Comparison of ENCODE assay signal across 9 cellular contexts in the genomic region with DNA sequence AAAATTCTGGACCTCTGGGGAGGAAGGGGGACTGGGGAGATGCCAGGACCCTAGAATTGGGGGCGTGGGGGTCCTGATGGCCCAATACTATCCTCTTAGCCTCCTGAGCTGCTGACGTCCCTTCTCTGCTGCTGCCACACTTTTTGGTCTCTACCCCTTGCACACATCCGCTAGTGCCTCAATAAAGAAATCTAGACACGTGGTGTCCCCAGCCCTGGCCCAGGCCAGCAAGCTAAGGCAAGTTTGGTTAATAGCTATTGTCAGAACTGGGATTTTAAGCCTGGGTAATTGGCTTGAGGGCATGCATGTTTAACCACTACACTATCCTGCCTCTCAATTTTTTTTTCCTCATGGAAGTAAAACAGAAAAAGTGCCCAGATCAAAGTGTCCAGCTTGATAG. TPM values are rescaled to one million over a fixed set of nuclear protein-coding genes. Genes with fewer than 3 reads are reported as not detected.
DNase-seq lines count a peak whose midpoint lies in the region; ATAC-seq, FAIRE-seq and TF ChIP-seq lines count a peak whose summit lies in the region.
"Had no signal": no experiment of that assay in that cellular context is flagged by ENCODE, and none has a peak within 500 bp of the region (broad histone marks: within the 10 kb centered on the region; RNA-seq: fewer than 3 reads in every experiment).

No MANE protein-coding gene starts in this region.

- CTCF ChIA-PET in HepG2 (lab: Yijun Ruan, JAX; ENCODE audit: low intra/inter-chr PET ratio, low total read pairs), result no interaction called here

- peak overlapping the region; percentile 84 to 99 (median 99) for H3K4me3 Mint-ChIP-seq in immature natural killer cell

- TF ChIP-seq CTCF in liver (IDR thresholded peaks at IDR 0.05; ENCODE audit: low read depth, low read length, missing input control) (no peak), HepG2 (CRISPR knock-in tag; IDR thresholded peaks at IDR 0.05) (no peak)

- no peaks in the 10 kb centered on the region for H3K36me3 ChIP-seq in liver (ENCODE audit: control insufficient read depth in 4 of 4, insufficient read depth in 3 of 4, low read depth in 1 of 4, low read length in 3 of 4)
- no peaks in the 10 kb centered on the region for H3K36me3 ChIP-seq in HepG2 (replicated peaks in 1 of 2; ENCODE audit: control insufficient read depth in 1 of 2, insufficient read depth in 2 of 2, low read length in 2 of 2)

- no TSS peak for BruUV-seq in HepG2 (replicated peaks; lab: Mats Ljungman, UMichigan)

- 57% methylated on average over 4 of the region's 4 CpGs for WGBS in liver
- 54% methylated on average over 4 of the region's 4 CpGs for WGBS in HepG2 (ENCODE audit: low lambda C conversion rate)

- H3K27ac Mint-ChIP-seq in immature natural killer cell, result peak overlapping the region; percentile 84 to 100 (median 98)

- FAIRE-seq in HepG2 (lab: Jason Lieb, UNC), result no peak
- FAIRE-seq: TTC549 had no signal

- in situ Hi-C loops in HepG2 (cut with HindIII; ENCODE audit: extremely low pct_ligation_motif_present, low pct_unique_long_range_greater_than_20kb), result no loop called here

- intact Hi-C loops in HepG2 (cut with micrococcal nuclease; ENCODE audit: unreplicated experiment), result loop anchor here (5.0 kb wide), 1 partner anchor 77 kb away; no protein-coding TSS in a partner anchor

- TF ChIP-seq POLR2A in HepG2 (IDR thresholded peaks at IDR 0.05; ENCODE audit: insufficient read depth in 1 of 2, low read depth in 2 of 2, low read length in 2 of 2), result no peak

- TF ChIP-seq EP300 in HepG2 (IDR thresholded peaks at IDR 0.05; ENCODE audit: low read depth in 2 of 2, low read length in 2 of 2), result no peak
- no peak for TF ChIP-seq EP300 in HepG2 (CRISPR knock-in tag; IDR thresholded peaks at IDR 0.05; ENCODE audit: borderline replicate concordance)

- H3K79me2 ChIP-seq in HepG2 (ENCODE audit: insufficient read depth, low read length), result no peaks in the 10 kb centered on the region

- H3K9me3 ChIP-seq in liver (ENCODE audit: control insufficient read depth in 4 of 4, low read length in 3 of 4) (peaks cover 0 to 2% (median 0%) of the 10 kb centered on the region in 4 donors), HepG2 (ENCODE audit: low read length) (no peaks in the 10 kb centered on the region)

- no peak for ATAC-seq in HepG2

- H3K9ac ChIP-seq in liver (ENCODE audit: low read depth in 1 of 2, low read length in 2 of 2) (peak overlapping the region; percentile 88 to 93), HepG2 (ENCODE audit: insufficient read depth, low read depth, low read length) (no peak overlapping the region)

- POLR2A ChIA-PET in HepG2 (lab: Yijun Ruan, JAX), result no interaction called here

- H3K36me3 Mint-ChIP-seq in immature natural killer cell, result peaks cover 3 to 20% (median 16%) of the 10 kb centered on the region in 3 donors

- H3K27ac ChIP-seq in liver (ENCODE audit: low read depth in 1 of 2, low read length in 2 of 2) (peak overlapping the region; percentile 90 to 93), HepG2 (ENCODE audit: extremely low read length, insufficient read depth, low read length) (no peak overlapping the region), substantia nigra (ENCODE audit: low read depth, low read length, poor library complexity, severe bottlenecking) (peak overlapping the region; percentile 11)

- H3K4me1 ChIP-seq in liver (ENCODE audit: control insufficient read depth in 4 of 4, insufficient read depth in 4 of 4, low read length in 3 of 4) (peaks cover 0 to 15% (median 13%) of the 10 kb centered on the region in 4 donors), HepG2 (ENCODE audit: insufficient read depth, low read length) (peaks cover 16% of the 10 kb centered on the region)

- no peak overlapping the region for H3K4me2 ChIP-seq in HepG2 (ENCODE audit: low read depth, low read length)

- H3K9me3 Mint-ChIP-seq in immature natural killer cell, result peaks cover 0 to 2% (median 0%) of the 10 kb centered on the region in 6 donors

- H2AFZ ChIP-seq in HepG2 (ENCODE audit: low read length), result no peak overlapping the region

- peaks cover 57 to 70% of the 10 kb centered on the region in 2 donors for H3K4me1 Mint-ChIP-seq in immature natural killer cell

- no peaks in the 10 kb centered on the region for H4K20me1 ChIP-seq in HepG2 (ENCODE audit: insufficient read depth, low read length)

- DNase-seq in HepG2 (ENCODE audit: low spot score) (no peak), immature natural killer cell (peak; percentile 31 to 50 (median 39)), substantia nigra (lab: John Stamatoyannopoulos, UW) (peak in 3 of 49 donors; percentile 2 to 6 (median 4)), hippocampal formation (lab: John Stamatoyannopoulos, UW) (no peak), iPS-NIHi7 (ENCODE audit: extremely low spot score) (no peak), NCI-H524 (lab: John Stamatoyannopoulos, UW) (no peak)
- peak; percentile 77 for DNase-seq in activated CD8-positive, alpha-beta memory T cell treated with anti-CD3 and anti-CD28 coated beads for 24 hours

- H3K27me3 Mint-ChIP-seq in immature natural killer cell (ENCODE audit: low read depth in 3 of 3), result peaks cover 0 to 1% (median 0%) of the 10 kb centered on the region in 3 donors

- no peaks in the 10 kb centered on the region for H3K27me3 ChIP-seq in liver (ENCODE audit: control insufficient read depth in 4 of 4, insufficient read depth in 4 of 4, low read length in 3 of 4)
- peaks cover 0 to 2% of the 10 kb centered on the region in 2 experiments; a peak in 1 of 5 replicates for H3K27me3 ChIP-seq in HepG2 (ENCODE audit: control insufficient read depth in 1 of 2, insufficient read depth in 2 of 2, low read length in 2 of 2)

- peak overlapping the region; percentile 57 to 98 (median 85) for H3K4me3 ChIP-seq in liver (ENCODE audit: low read depth in 1 of 3, low read length in 3 of 3)
- H3K4me3 ChIP-seq in HepG2 (replicated peaks in 1 of 3; ENCODE audit: insufficient read depth in 1 of 3, low read depth in 2 of 3, low read length in 3 of 3), result no peak overlapping the region

- no peak for TF ChIP-seq RAD21 in liver (IDR thresholded peaks at IDR 0.05)
- TF ChIP-seq RAD21 in HepG2 (CRISPR knock-in tag; IDR thresholded peaks at IDR 0.05), result no peak

RNA-seq across cellular contexts. Expression of gene OAS2, which starts 1.0 kb away (rescaled TPM):
- total RNA-seq in liver (1 to 10 TPM; 4.9 to 8.8 TPM), HepG2 (2016; rRNA removed; fragmentation: Illumina TruSeq; extraction: Trizol) (0.24 and 0.44 TPM in 2 replicates)
- polyA plus RNA-seq in liver (1 to 10 TPM; 3.3 to 9.4 TPM), HepG2 (2011; rRNA removed) (0.05 and 0.10 TPM in 2 replicates), immature natural killer cell (10 to 100 TPM; 24.3 to 64.5 (median 26.9) TPM)
- total RNA-seq in HepG2 (2016; cell fraction: cytosol; rRNA removed; fragmentation: Illumina TruSeq; extraction: Trizol; ENCODE audit: low read depth), result not detected in 2 replicates
- 0.11 TPM in 1 of 2 replicates, not detected in the other for total RNA-seq in HepG2 (2016; cell fraction: insoluble cytoplasmic fraction; rRNA removed; fragmentation: Illumina TruSeq; extraction: Trizol)
- 0.10 TPM in 1 of 2 replicates, not detected in the other for total RNA-seq in HepG2 (2016; cell fraction: membrane; rRNA removed; fragmentation: Illumina TruSeq; extraction: Trizol)
- total RNA-seq in HepG2 (2016; cell fraction: nucleus; rRNA removed; fragmentation: Illumina TruSeq; extraction: Trizol), result not detected in 2 replicates
- 0.07 and 0.09 TPM in 2 replicates for polyA plus RNA-seq in HepG2 (2011; cell fraction: cytosol; rRNA removed)
- 0.13 and 0.23 TPM in 2 replicates for polyA plus RNA-seq in HepG2 (2011; cell fraction: nucleus; rRNA removed)
- polyA plus RNA-seq in HepG2 (2012), result not detected in 2 replicates
- polyA plus RNA-seq in HepG2 (2016; cell fraction: cytosol; fragmentation: Illumina TruSeq; extraction: Trizol; ENCODE audit: low read depth), result not detected in 2 replicates
- 0.20 TPM in 1 of 2 replicates, not detected in the other for polyA plus RNA-seq in HepG2 (2016; cell fraction: insoluble cytoplasmic fraction; fragmentation: Illumina TruSeq; extraction: Trizol; ENCODE audit: low read depth)
- not detected in 2 replicates for polyA plus RNA-seq in HepG2 (2016; cell fraction: membrane; fragmentation: Illumina TruSeq; extraction: Trizol; ENCODE audit: low read depth)
- not detected in 2 replicates for polyA plus RNA-seq in HepG2 (2016; cell fraction: nucleus; fragmentation: Illumina TruSeq; extraction: Trizol; ENCODE audit: insufficient read depth, low read depth)
- 0.98 TPM in 1 of 2 replicates, not detected in the other for polyA minus RNA-seq in HepG2 (2011; rRNA and poly(A)+ RNA removed; ENCODE audit: low replicate concordance)
- not detected in 2 replicates for polyA minus RNA-seq in HepG2 (2011; cell fraction: cytosol; rRNA and poly(A)+ RNA removed)
- not detected in 2 replicates for polyA minus RNA-seq in HepG2 (2011; cell fraction: nucleus; rRNA and poly(A)+ RNA removed)

RNA-seq across cellular contexts. Expression of gene OAS3, which starts 41.0 kb away (rescaled TPM):
- total RNA-seq in liver, result 1 to 10 TPM; 4.5 to 9.5 TPM
- polyA plus RNA-seq in liver, result 1 to 10 TPM; 3.8 to 6.3 TPM
- total RNA-seq in HepG2 (2016; rRNA removed; fragmentation: Illumina TruSeq; extraction: Trizol), result 10.5 and 16.7 TPM in 2 replicates
- total RNA-seq in HepG2 (2016; cell fraction: cytosol; rRNA removed; fragmentation: Illumina TruSeq; extraction: Trizol; ENCODE audit: low read depth), result 0.79 and 0.81 TPM in 2 replicates
- 11.3 and 14.6 TPM in 2 replicates for total RNA-seq in HepG2 (2016; cell fraction: insoluble cytoplasmic fraction; rRNA removed; fragmentation: Illumina TruSeq; extraction: Trizol)
- total RNA-seq in HepG2 (2016; cell fraction: membrane; rRNA removed; fragmentation: Illumina TruSeq; extraction: Trizol), result 3.8 and 3.9 TPM in 2 replicates
- total RNA-seq in HepG2 (2016; cell fraction: nucleus; rRNA removed; fragmentation: Illumina TruSeq; extraction: Trizol), result 8.6 and 11.6 TPM in 2 replicates
- 4.8 and 6.7 TPM in 2 replicates for polyA plus RNA-seq in HepG2 (2011; rRNA removed)
- 3.6 TPM in 2 replicates for polyA plus RNA-seq in HepG2 (2011; cell fraction: cytosol; rRNA removed)
- polyA plus RNA-seq in HepG2 (2011; cell fraction: nucleus; rRNA removed), result 16.1 and 17.1 TPM in 2 replicates
- 4.8 and 5.6 TPM in 2 replicates for polyA plus RNA-seq in HepG2 (2012)
- 0.70 and 0.71 TPM in 2 replicates for polyA plus RNA-seq in HepG2 (2016; cell fraction: cytosol; fragmentation: Illumina TruSeq; extraction: Trizol; ENCODE audit: low read depth)
- 12.8 and 14.3 TPM in 2 replicates for polyA plus RNA-seq in HepG2 (2016; cell fraction: insoluble cytoplasmic fraction; fragmentation: Illumina TruSeq; extraction: Trizol; ENCODE audit: low read depth)
- 2.1 and 2.2 TPM in 2 replicates for polyA plus RNA-seq in HepG2 (2016; cell fraction: membrane; fragmentation: Illumina TruSeq; extraction: Trizol; ENCODE audit: low read depth)
- polyA plus RNA-seq in HepG2 (2016; cell fraction: nucleus; fragmentation: Illumina TruSeq; extraction: Trizol; ENCODE audit: insufficient read depth, low read depth), result 10.5 and 12.9 TPM in 2 replicates
- polyA minus RNA-seq in HepG2 (2011; rRNA and poly(A)+ RNA removed; ENCODE audit: low replicate concordance), result 35.2 and 111 TPM in 2 replicates
- 6.7 and 6.8 TPM in 2 replicates for polyA minus RNA-seq in HepG2 (2011; cell fraction: cytosol; rRNA and poly(A)+ RNA removed)
- polyA minus RNA-seq in HepG2 (2011; cell fraction: nucleus; rRNA and poly(A)+ RNA removed), result 12.4 and 16.2 TPM in 2 replicates
- 10 to 100 TPM in 1 of 3 donors, 1 to 10 TPM in 2; 2.2 to 16.7 (median 9.0) TPM for polyA plus RNA-seq in immature natural killer cell

Comparison
In these comparisons a context has a peak if more than half of its experiments do, and no peak if none do; other contexts are left out.
1. H3K4me3 ChIP-seq: peak in liver (3 of 3); none in HepG2 (0 of 3).
2. DNase-seq: peak in activated CD8-positive, alpha-beta memory T cell treated with anti-CD3 and anti-CD28 coated beads for 24 hours (single experiment) and immature natural killer cell (3 of 3); none in HepG2 (single experiment), hippocampal formation (0 of 2), iPS-NIHi7 (single experiment) and NCI-H524 (0 of 2).